ENCODE assay signal across 24 cellular contexts in the genomic region with DNA sequence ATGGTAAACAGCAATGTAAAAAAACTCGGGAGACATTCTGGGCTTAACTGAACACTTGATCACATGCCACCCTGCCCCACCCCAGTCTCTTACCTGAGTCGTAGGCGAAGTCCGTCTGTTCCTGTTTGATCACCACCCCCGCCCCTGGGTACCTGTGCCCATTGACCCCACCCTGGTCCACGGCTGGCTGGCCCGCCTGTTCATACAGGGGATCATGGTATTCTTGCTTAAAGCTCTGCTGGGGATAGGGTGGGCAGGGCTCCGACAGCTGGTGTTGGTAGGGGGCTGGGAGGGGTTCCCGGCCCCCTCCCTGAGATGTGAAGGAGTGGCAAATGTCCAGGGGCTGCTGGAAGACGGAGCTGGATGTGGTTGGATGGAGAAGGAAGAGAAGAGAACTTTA. TPM values are rescaled to one million over a fixed set of nuclear protein-coding genes. Genes with fewer than 3 reads are reported as not detected.
DNase-seq lines count a peak whose midpoint lies in the region; ATAC-seq, FAIRE-seq and TF ChIP-seq lines count a peak whose summit lies in the region.
"Had no signal": no experiment of that assay in that cellular context is flagged by ENCODE, and none has a peak within 500 bp of the region (broad histone marks: within the 10 kb centered on the region; RNA-seq: fewer than 3 reads in every experiment).

No MANE protein-coding gene starts in this region.

- WGBS in pancreas, 2 donors: 87% methylated on average over 10 of the region's 10 CpGs

- FAIRE-seq in pancreas (lab: Jason Lieb, UNC): no peak
- FAIRE-seq: A204.1, G401.6, GM12892, H54, RCC 7860 had no signal

- DNase-seq in Peyer's patch (peak in 2 of 3 donors; percentile 79 to 83), islet precursor cell (peak; percentile 43), progenitor cell of endocrine pancreas (ENCODE audit: low spot score, unreplicated experiment) (no peak), Right ventricle myocardium inferior (ENCODE audit: missing footprints) (no peak), pancreas (no peak), NCI-H1417 (lab: John Stamatoyannopoulos, UW) (no peak)
- DNase-seq in activated CD4-positive, alpha-beta T cell treated with anti-CD3 and anti-CD28 coated beads, Interleukin-2, amount 10 ng/mL, durations not matched to agents 24 days and 14 days: no peak
- DNase-seq: CD8-positive, alpha-beta memory T cell; KG1; NCI-H1105; NCI-H2081; NCI-H2171; NCI-H345; NCI-H524; NCI-H82 had no signal

- H3K27me3 ChIP-seq in Peyer's patch (no peaks in the 10 kb centered on the region), pancreas (no peaks in the 10 kb centered on the region)
- H3K27me3 ChIP-seq: SJSA1 had no signal

- H3K27ac ChIP-seq in 22Rv1: peak overlapping the region; percentile 96
- no peak overlapping the region for H3K27ac ChIP-seq in Peyer's patch
- no peak overlapping the region for H3K27ac ChIP-seq in pancreas
- H3K27ac ChIP-seq: C4-2B, SJSA1 had no signal

- peaks cover 0 to 21% (median 0%) of the 10 kb centered on the region in 4 donors for H3K4me1 ChIP-seq in Peyer's patch
- H3K4me1 ChIP-seq in pancreas: peaks cover 0 to 19% (median 16%) of the 10 kb centered on the region in 3 donors

- no peaks in the 10 kb centered on the region for H3K9me3 Mint-ChIP-seq in progenitor cell of endocrine pancreas (ENCODE audit: low read depth)
- H3K9me3 Mint-ChIP-seq in activated CD4-positive, alpha-beta T cell treated with anti-CD3 and anti-CD28 coated beads, Interleukin-2, amount 10 ng/mL, durations not matched to agents 24 days and 14 days: no peaks in the 10 kb centered on the region
- H3K9me3 Mint-ChIP-seq: CD8-positive, alpha-beta memory T cell had no signal

- H3K27me3 Mint-ChIP-seq in progenitor cell of endocrine pancreas: no peaks in the 10 kb centered on the region
- no peaks in the 10 kb centered on the region for H3K27me3 Mint-ChIP-seq in activated CD4-positive, alpha-beta T cell treated with anti-CD3 and anti-CD28 coated beads, Interleukin-2, amount 10 ng/mL, durations not matched to agents 24 days and 14 days
- H3K27me3 Mint-ChIP-seq: CD8-positive, alpha-beta memory T cell had no signal

- H3K36me3 ChIP-seq in Peyer's patch (peaks cover 0 to 5% (median 0%) of the 10 kb centered on the region in 3 donors), pancreas (no peaks in the 10 kb centered on the region)

- H3K9me3 ChIP-seq in Peyer's patch: no peaks in the 10 kb centered on the region
- no peaks in the 10 kb centered on the region for H3K9me3 ChIP-seq in pancreas
- H3K9me3 ChIP-seq: SJSA1 had no signal

- intact Hi-C loops in activated CD4-positive, alpha-beta T cell treated with anti-CD3 and anti-CD28 coated beads, Interleukin-2, amount 10 ng/mL, durations not matched to agents 24 days and 14 days (cut with micrococcal nuclease): no loop called here
- intact Hi-C loops in Right ventricle myocardium inferior (cut with DNase I): no loop called here
- intact Hi-C loops in pancreas (cut with DNase I): no loop called here

- TF ChIP-seq CTCF in 22Rv1 (IDR thresholded peaks at IDR 0.05) (no peak), Peyer's patch (IDR thresholded peaks at IDR 0.05) (no peak), progenitor cell of endocrine pancreas (IDR thresholded peaks at IDR 0.05; ENCODE audit: unreplicated experiment) (no peak), pancreas (IDR thresholded peaks at IDR 0.05) (no peak)

- H3K27ac Mint-ChIP-seq in progenitor cell of endocrine pancreas: peak overlapping the region; percentile 52
- H3K27ac Mint-ChIP-seq in activated CD4-positive, alpha-beta T cell treated with anti-CD3 and anti-CD28 coated beads, Interleukin-2, amount 10 ng/mL, durations not matched to agents 24 days and 14 days: no peak overlapping the region

- no peak overlapping the region for H3K4me3 ChIP-seq in Peyer's patch
- H3K4me3 ChIP-seq in pancreas: no peak overlapping the region
- H3K4me3 ChIP-seq: SJSA1 had no signal

- peaks cover 25% of the 10 kb centered on the region for H3K4me1 Mint-ChIP-seq in progenitor cell of endocrine pancreas (ENCODE audit: low read depth)
- peaks cover 6% of the 10 kb centered on the region for H3K4me1 Mint-ChIP-seq in activated CD4-positive, alpha-beta T cell treated with anti-CD3 and anti-CD28 coated beads, Interleukin-2, amount 10 ng/mL, durations not matched to agents 24 days and 14 days
- H3K4me1 Mint-ChIP-seq: CD8-positive, alpha-beta memory T cell had no signal

- no peak for TF ChIP-seq POLR2A in Peyer's patch (IDR thresholded peaks at IDR 0.05)

- ATAC-seq in Right ventricle myocardium inferior (no peak), pancreas (no peak)

- H3K36me3 Mint-ChIP-seq in progenitor cell of endocrine pancreas (ENCODE audit: insufficient read depth): peaks cover 8% of the 10 kb centered on the region
- H3K36me3 Mint-ChIP-seq in activated CD4-positive, alpha-beta T cell treated with anti-CD3 and anti-CD28 coated beads, Interleukin-2, amount 10 ng/mL, durations not matched to agents 24 days and 14 days (ENCODE audit: low read depth): no peaks in the 10 kb centered on the region

- H3K4me3 Mint-ChIP-seq in progenitor cell of endocrine pancreas (ENCODE audit: low read depth): no peak overlapping the region
- no peak overlapping the region for H3K4me3 Mint-ChIP-seq in activated CD4-positive, alpha-beta T cell treated with anti-CD3 and anti-CD28 coated beads, Interleukin-2, amount 10 ng/mL, durations not matched to agents 24 days and 14 days
- H3K4me3 Mint-ChIP-seq: CD8-positive, alpha-beta memory T cell had no signal

RNA-seq across cellular contexts. Expression of a gene that starts 13.6 kb away (rescaled TPM):
- total RNA-seq in Peyer's patch (10 to 100 TPM in 2 of 4 donors, 1 to 10 TPM in 2; 3.0 to 20.2 (median 9.3) TPM), progenitor cell of endocrine pancreas (79.5 and 84.3 TPM in 2 replicates), Right ventricle myocardium inferior (0.41 TPM), pancreas (1 to 10 TPM; 1.7 to 6.5 (median 4.6) TPM)
- 7.7 and 8.3 TPM in 2 replicates for total RNA-seq in activated CD4-positive, alpha-beta T cell treated with anti-CD3 and anti-CD28 coated beads, Interleukin-2, amount 10 ng/mL, durations not matched to agents 24 days and 14 days
- polyA plus RNA-seq in pancreas: 10 to 100 TPM; 10.6 to 16.4 TPM
- total RNA-seq: OCI-LY7 had no signal

RNA-seq across cellular contexts. Expression of a gene that starts 48.8 kb away (rescaled TPM):
- 10 to 100 TPM; 48.9 to 60.4 (median 54.0) TPM for total RNA-seq in Peyer's patch
- 55.2 and 60.6 TPM in 2 replicates for total RNA-seq in progenitor cell of endocrine pancreas
- total RNA-seq in activated CD4-positive, alpha-beta T cell treated with anti-CD3 and anti-CD28 coated beads, Interleukin-2, amount 10 ng/mL, durations not matched to agents 24 days and 14 days: 54.2 and 56.6 TPM in 2 replicates
- 22.3 TPM for total RNA-seq in Right ventricle myocardium inferior
- 10 to 100 TPM; 11.0 to 26.0 (median 16.8) TPM for total RNA-seq in pancreas
- polyA plus RNA-seq in pancreas: 10 to 100 TPM; 13.2 to 18.9 TPM

Comparison
In these comparisons a context has a peak if more than half of its experiments do, and no peak if none do; other contexts are left out.
1. DNase-seq: peak in Peyer's patch (2 of 3) and islet precursor cell (single experiment); none in progenitor cell of endocrine pancreas (single experiment), activated CD4-positive, alpha-beta T cell treated with anti-CD3 and anti-CD28 coated beads, Interleukin-2, amount 10 ng/mL, durations not matched to agents 24 days and 14 days (single experiment), Right ventricle myocardium inferior (single experiment), pancreas (0 of 6) and NCI-H1417 (0 of 3).